Comparison of ENCODE assay signal across 1 cellular context in the genomic region with DNA sequence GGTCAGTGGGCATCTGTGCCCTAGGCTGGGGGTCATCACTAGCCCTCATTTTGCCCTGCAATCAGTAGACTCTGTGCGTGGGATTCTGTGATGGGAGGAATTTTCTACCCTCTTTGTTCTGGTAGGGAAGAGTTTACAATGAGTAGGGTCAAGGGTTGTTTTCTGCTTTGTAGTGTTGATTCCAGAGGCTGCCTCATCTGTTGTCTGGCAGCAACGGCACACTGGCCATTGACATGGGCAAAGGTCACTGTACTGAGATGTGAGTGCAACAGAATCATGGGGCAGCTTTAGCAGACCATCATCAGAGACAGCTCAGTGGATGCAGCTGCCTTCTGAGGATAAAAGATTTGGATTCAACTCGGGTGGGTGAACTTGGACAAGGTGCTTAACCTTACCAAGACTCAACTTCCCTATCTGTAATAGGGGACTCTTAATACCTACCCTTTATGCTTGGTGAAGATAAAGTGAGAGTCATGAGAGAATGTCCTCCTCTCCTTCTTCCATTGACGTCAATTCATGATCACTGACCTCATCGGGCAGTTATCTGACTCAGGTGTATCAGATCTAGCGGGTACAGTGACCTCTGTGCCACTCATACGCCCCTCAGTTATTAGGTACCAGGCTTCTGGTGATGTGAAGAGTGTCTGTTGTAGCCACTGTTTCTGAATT.
TF ChIP-seq lines count a peak whose summit lies in the region.

No MANE protein-coding gene starts in this region.

TF ChIP-seq in HepG2, 621 proteins besides CTCF, POLR2A, EP300 and RAD21 (continued from another document):
- peak; percentile 44; the same call in 1 of the 2 replicates for TF ChIP-seq BHLHE40 (IDR thresholded peaks at IDR 0.05; ENCODE audit: low read length)
- TF ChIP-seq NR2F6 (IDR thresholded peaks at IDR 0.05), result peak; percentile 42
- TF ChIP-seq NR2F6 (CRISPR knock-in tag; IDR thresholded peaks at IDR 0.05), result peak; percentile 51; the same call in 1 of the 2 replicates
- TF ChIP-seq RARA (CRISPR knock-in tag; IDR thresholded peaks at IDR 0.05), result peak; percentile 72
- TF ChIP-seq SOX5 (CRISPR knock-in tag; IDR thresholded peaks at IDR 0.05; ENCODE audit: borderline replicate concordance), result peak; percentile 86
- peak; percentile 50; the same call in 1 of the 2 replicates for TF ChIP-seq FOSL2 (CRISPR knock-in tag; IDR thresholded peaks at IDR 0.05)
- peak; percentile 66 for TF ChIP-seq RXRB (CRISPR knock-in tag; IDR thresholded peaks at IDR 0.05; ENCODE audit: borderline replicate concordance)
- TF ChIP-seq SALL1 (CRISPR knock-in tag; IDR thresholded peaks at IDR 0.05), result 0 out of 2 replicates have a peak, but pooled peaks have one; percentile 19
- TF ChIP-seq SKI (IDR thresholded peaks at IDR 0.05; ENCODE audit: partially characterized antibody), result peak; percentile 61
- TF ChIP-seq TMF1 (CRISPR knock-in tag; IDR thresholded peaks at IDR 0.05; ENCODE audit: low read depth), result no peak
- TF ChIP-seq ZNF644 (CRISPR knock-in tag; IDR thresholded peaks at IDR 0.05; ENCODE audit: low read depth), result peak; percentile 44; the same call in 1 of the 2 replicates
- peak; percentile 34; the same call in 1 of the 2 replicates for TF ChIP-seq FOXP4 (CRISPR knock-in tag; IDR thresholded peaks at IDR 0.05)
- TF ChIP-seq TBL1XR1 (IDR thresholded peaks at IDR 0.05; ENCODE audit: borderline replicate concordance, low read length, partially characterized antibody), result no peak
- no peak for TF ChIP-seq SOX6 (IDR thresholded peaks at IDR 0.05)
- TF ChIP-seq SOX6 (CRISPR knock-in tag; IDR thresholded peaks at IDR 0.05), result peak; percentile 79
- no peak for TF ChIP-seq PCBP1 (IDR thresholded peaks at IDR 0.05; ENCODE audit: borderline replicate concordance, low read depth, low read length)
- TF ChIP-seq NFKB2 (CRISPR knock-in tag; IDR thresholded peaks at IDR 0.05; ENCODE audit: borderline replicate concordance), result no peak
- TF ChIP-seq GATAD2A (CRISPR knock-in tag; IDR thresholded peaks at IDR 0.05), result peak; percentile 21; the same call in 1 of the 2 replicates
- TF ChIP-seq TCF7 (IDR thresholded peaks at IDR 0.05; ENCODE audit: low read depth), result peak; percentile 47; the same call in 1 of the 2 replicates
- no peak for TF ChIP-seq ZNF567 (CRISPR knock-in tag; IDR thresholded peaks at IDR 0.05; ENCODE audit: borderline replicate concordance)
- peak; percentile 96 for TF ChIP-seq RFX5 (IDR thresholded peaks at IDR 0.05; ENCODE audit: low read depth, low read length)
- TF ChIP-seq FOXK1 (CRISPR knock-in tag; IDR thresholded peaks at IDR 0.05; ENCODE audit: borderline replicate concordance, low read depth), result peak; percentile 20; the same call in 1 of the 2 replicates
- peak; percentile 53; the same call in 1 of the 2 replicates for TF ChIP-seq FOXA3 (CRISPR knock-in tag; IDR thresholded peaks at IDR 0.05)
- no peak for TF ChIP-seq TARDBP (CRISPR knock-in tag; IDR thresholded peaks at IDR 0.05)
- TF ChIP-seq ZNF343 (CRISPR knock-in tag; IDR thresholded peaks at IDR 0.05), result no peak
- peak; percentile 74 for TF ChIP-seq HNF4G (IDR thresholded peaks at IDR 0.05; ENCODE audit: borderline replicate concordance, low read depth, low read length)
- TF ChIP-seq HNF4G (CRISPR knock-in tag; IDR thresholded peaks at IDR 0.05; ENCODE audit: borderline replicate concordance, low read depth), result peak; percentile 55; the same call in 1 of the 2 replicates
- TF ChIP-seq MEIS1 (CRISPR knock-in tag; IDR thresholded peaks at IDR 0.05; ENCODE audit: borderline replicate concordance), result no peak
- peak; percentile 33; the same call in 1 of the 2 replicates for TF ChIP-seq KDM1A (CRISPR knock-in tag; IDR thresholded peaks at IDR 0.05)
- TF ChIP-seq NR2F1 (CRISPR knock-in tag; IDR thresholded peaks at IDR 0.05), result peak; percentile 40 to 54; a peak in 3 of 4 replicates
- TF ChIP-seq ZNF121 (CRISPR knock-in tag; IDR thresholded peaks at IDR 0.05), result peak; percentile 41; the same call in 1 of the 2 replicates
- TF ChIP-seq, protein P1, sequence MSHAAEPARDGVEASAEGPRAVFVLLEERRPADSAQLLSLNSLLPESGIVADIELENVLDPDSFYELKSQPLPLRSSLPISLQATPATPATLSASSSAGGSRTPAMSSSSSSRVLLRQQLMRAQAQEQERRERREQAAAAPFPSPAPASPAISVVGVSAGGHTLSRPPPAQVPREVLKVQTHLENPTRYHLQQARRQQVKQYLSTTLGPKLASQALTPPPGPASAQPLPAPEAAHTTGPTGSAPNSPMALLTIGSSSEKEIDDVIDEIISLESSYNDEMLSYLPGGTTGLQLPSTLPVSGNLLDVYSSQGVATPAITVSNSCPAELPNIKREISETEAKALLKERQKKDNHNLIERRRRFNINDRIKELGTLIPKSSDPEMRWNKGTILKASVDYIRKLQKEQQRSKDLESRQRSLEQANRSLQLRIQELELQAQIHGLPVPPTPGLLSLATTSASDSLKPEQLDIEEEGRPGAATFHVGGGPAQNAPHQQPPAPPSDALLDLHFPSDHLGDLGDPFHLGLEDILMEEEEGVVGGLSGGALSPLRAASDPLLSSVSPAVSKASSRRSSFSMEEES (CRISPR knock-in tag; IDR thresholded peaks at IDR 0.05), result no peak
- TF ChIP-seq FOXA1 (IDR thresholded peaks at IDR 0.05), result no peak
- TF ChIP-seq FOXA1 (CRISPR knock-in tag; IDR thresholded peaks at IDR 0.05), result no peak
- peak; percentile 70; the same call in 1 of the 2 replicates for TF ChIP-seq FOXO1 (CRISPR knock-in tag; IDR thresholded peaks at IDR 0.05)
- peak; percentile 65 for TF ChIP-seq HNF4A (CRISPR knock-in tag; IDR thresholded peaks at IDR 0.05)
- TF ChIP-seq, protein P2, sequence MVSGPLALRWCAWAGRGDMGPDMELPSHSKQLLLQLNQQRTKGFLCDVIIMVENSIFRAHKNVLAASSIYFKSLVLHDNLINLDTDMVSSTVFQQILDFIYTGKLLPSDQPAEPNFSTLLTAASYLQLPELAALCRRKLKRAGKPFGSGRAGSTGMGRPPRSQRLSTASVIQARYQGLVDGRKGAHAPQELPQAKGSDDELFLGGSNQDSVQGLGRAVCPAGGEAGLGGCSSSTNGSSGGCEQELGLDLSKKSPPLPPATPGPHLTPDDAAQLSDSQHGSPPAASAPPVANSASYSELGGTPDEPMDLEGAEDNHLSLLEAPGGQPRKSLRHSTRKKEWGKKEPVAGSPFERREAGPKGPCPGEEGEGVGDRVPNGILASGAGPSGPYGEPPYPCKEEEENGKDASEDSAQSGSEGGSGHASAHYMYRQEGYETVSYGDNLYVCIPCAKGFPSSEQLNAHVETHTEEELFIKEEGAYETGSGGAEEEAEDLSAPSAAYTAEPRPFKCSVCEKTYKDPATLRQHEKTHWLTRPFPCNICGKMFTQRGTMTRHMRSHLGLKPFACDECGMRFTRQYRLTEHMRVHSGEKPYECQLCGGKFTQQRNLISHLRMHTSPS (CRISPR knock-in tag; IDR thresholded peaks at IDR 0.05; ENCODE audit: low read depth), result 0 out of 2 replicates have a peak, but pooled peaks have one; percentile 23
- TF ChIP-seq ARID5B (CRISPR knock-in tag; IDR thresholded peaks at IDR 0.05), result peak; percentile 44
- peak; percentile 44; the same call in 1 of the 2 replicates for TF ChIP-seq RXRA (CRISPR knock-in tag; IDR thresholded peaks at IDR 0.05)
- peak; percentile 70 for TF ChIP-seq FOXP1 (IDR thresholded peaks at IDR 0.05)
- TF ChIP-seq FOXP1 (CRISPR knock-in tag; IDR thresholded peaks at IDR 0.05), result peak; percentile 84
- TF ChIP-seq SMARCE1 (IDR thresholded peaks at IDR 0.05; ENCODE audit: borderline replicate concordance), result no peak
- 0 out of 2 replicates have a peak, but pooled peaks have one; percentile 29 for TF ChIP-seq HHEX (CRISPR knock-in tag; IDR thresholded peaks at IDR 0.05)
- peak; percentile 71 for TF ChIP-seq SOX13 (IDR thresholded peaks at IDR 0.05)
- peak in 1 of 2 experiments; percentile 77; a peak in 2 of 4 replicates for TF ChIP-seq SOX13 (CRISPR knock-in tag; conservative IDR thresholded peaks at IDR 0.05 in 1 of 2, IDR thresholded peaks at IDR 0.05 in 1 of 2)
- TF ChIP-seq ZNF205 (CRISPR knock-in tag; IDR thresholded peaks at IDR 0.05), result no peak
- 0 out of 2 replicates have a peak, but pooled peaks have one; percentile 31 for TF ChIP-seq ZNF331 (CRISPR knock-in tag; IDR thresholded peaks at IDR 0.05)
- TF ChIP-seq HDAC1 (CRISPR knock-in tag; IDR thresholded peaks at IDR 0.05), result 0 out of 2 replicates have a peak, but pooled peaks have one; percentile 25
- TF ChIP-seq, protein P3, sequence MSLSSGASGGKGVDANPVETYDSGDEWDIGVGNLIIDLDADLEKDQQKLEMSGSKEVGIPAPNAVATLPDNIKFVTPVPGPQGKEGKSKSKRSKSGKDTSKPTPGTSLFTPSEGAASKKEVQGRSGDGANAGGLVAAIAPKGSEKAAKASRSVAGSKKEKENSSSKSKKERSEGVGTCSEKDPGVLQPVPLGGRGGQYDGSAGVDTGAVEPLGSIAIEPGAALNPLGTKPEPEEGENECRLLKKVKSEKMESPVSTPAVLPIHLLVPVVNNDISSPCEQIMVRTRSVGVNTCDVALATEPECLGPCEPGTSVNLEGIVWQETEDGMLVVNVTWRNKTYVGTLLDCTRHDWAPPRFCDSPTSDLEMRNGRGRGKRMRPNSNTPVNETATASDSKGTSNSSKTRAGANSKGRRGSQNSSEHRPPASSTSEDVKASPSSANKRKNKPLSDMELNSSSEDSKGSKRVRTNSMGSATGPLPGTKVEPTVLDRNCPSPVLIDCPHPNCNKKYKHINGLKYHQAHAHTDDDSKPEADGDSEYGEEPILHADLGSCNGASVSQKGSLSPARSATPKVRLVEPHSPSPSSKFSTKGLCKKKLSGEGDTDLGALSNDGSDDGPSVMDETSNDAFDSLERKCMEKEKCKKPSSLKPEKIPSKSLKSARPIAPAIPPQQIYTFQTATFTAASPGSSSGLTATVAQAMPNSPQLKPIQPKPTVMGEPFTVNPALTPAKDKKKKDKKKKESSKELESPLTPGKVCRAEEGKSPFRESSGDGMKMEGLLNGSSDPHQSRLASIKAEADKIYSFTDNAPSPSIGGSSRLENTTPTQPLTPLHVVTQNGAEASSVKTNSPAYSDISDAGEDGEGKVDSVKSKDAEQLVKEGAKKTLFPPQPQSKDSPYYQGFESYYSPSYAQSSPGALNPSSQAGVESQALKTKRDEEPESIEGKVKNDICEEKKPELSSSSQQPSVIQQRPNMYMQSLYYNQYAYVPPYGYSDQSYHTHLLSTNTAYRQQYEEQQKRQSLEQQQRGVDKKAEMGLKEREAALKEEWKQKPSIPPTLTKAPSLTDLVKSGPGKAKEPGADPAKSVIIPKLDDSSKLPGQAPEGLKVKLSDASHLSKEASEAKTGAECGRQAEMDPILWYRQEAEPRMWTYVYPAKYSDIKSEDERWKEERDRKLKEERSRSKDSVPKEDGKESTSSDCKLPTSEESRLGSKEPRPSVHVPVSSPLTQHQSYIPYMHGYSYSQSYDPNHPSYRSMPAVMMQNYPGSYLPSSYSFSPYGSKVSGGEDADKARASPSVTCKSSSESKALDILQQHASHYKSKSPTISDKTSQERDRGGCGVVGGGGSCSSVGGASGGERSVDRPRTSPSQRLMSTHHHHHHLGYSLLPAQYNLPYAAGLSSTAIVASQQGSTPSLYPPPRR (CRISPR knock-in tag; IDR thresholded peaks at IDR 0.05; ENCODE audit: borderline replicate concordance), result peak; percentile 54; the same call in 1 of the 2 replicates
TF ChIP-seq in HepG2: peak in this region for 31.
